Comparison of ENCODE assay signal across 15 cellular contexts in the genomic region with DNA sequence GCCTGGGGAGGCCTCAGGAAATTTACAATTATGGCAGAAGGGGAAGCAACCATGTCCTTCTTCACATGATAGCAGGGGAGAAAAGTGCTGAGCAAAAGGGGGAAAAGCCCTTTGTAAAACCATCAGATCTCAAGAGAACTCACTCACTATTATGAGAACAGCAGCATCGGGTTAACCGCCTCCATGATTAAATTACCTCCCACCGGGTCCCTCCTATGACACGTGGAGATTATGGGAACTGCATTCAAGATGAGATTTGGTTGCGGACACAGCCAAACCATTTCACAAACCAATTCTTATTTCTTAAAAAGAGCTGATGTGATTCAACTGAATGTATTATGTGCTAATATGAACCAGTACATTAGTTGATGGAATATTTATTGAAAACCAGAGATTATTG.
"Had no signal": no experiment of that assay in that cellular context is flagged by ENCODE, and none has a peak within 500 bp of the region (broad histone marks: within the 10 kb centered on the region; RNA-seq: fewer than 3 reads in every experiment).

No MANE protein-coding gene starts in this region.

- H3K27ac ChIP-seq: cardiac muscle cell, colonic mucosa, epithelial cell of prostate, gastrocnemius medialis, lower lobe of right lung, upper lobe of left lung, VCaP had no signal

- H3K27me3 ChIP-seq: cardiac muscle cell, colonic mucosa, gastrocnemius medialis, upper lobe of left lung had no signal

- H3K36me3 ChIP-seq: cardiac muscle cell, colonic mucosa, gastrocnemius medialis, lower lobe of right lung, upper lobe of left lung had no signal

- H3K4me3 Mint-ChIP-seq: activated naive CD4-positive, alpha-beta T cell treated with anti-CD3 and anti-CD28 coated beads for 36 hours; activated T-helper 1 cell treated with anti-CD3 and anti-CD28 coated beads, Interleukin-12 subunit alpha, Interleukin-12 subunit beta, Interleukin-2, Interleukin-4 antibody, amounts not matched to agents 30 ng/mL and 10 ng/mL and 1 ng/mL, durations not matched to agents 14 hours and 24 hours and 36 hours had no signal

- H3K27me3 Mint-ChIP-seq: naive B cell had no signal

- H3K4me3 ChIP-seq: cardiac muscle cell, colonic mucosa, gastrocnemius medialis, lower lobe of right lung, upper lobe of left lung had no signal

- H3K27ac Mint-ChIP-seq: activated naive CD4-positive, alpha-beta T cell treated with anti-CD3 and anti-CD28 coated beads for 36 hours; activated T-helper 1 cell treated with anti-CD3 and anti-CD28 coated beads, Interleukin-12 subunit alpha, Interleukin-12 subunit beta, Interleukin-2, Interleukin-4 antibody, amounts not matched to agents 30 ng/mL and 10 ng/mL and 1 ng/mL, durations not matched to agents 14 hours and 24 hours and 36 hours had no signal

- H3K4me1 ChIP-seq: colonic mucosa, gastrocnemius medialis, lower lobe of right lung had no signal

- H3K9me3 ChIP-seq: colonic mucosa, gastrocnemius medialis, lower lobe of right lung, upper lobe of left lung had no signal

- DNase-seq: activated CD4-positive, alpha-beta T cell treated with anti-CD3 and anti-CD28 coated beads for 4 hours; activated naive CD4-positive, alpha-beta T cell treated with anti-CD3 and anti-CD28 coated beads for 36 hours; colonic mucosa; effector CD4-positive, alpha-beta T cell; gastrocnemius medialis; lower lobe of right lung; midbrain; naive B cell; stimulated activated CD4-positive, alpha-beta T cell treated with anti-CD3 and anti-CD28 coated beads, Interleukin-2, amount 100 ng/mL, for 24 hours; stimulated activated naive CD4-positive, alpha-beta T cell treated with Interleukin-2 at 50 U/mL for 16 hours; upper lobe of left lung had no signal

- H3K9me3 Mint-ChIP-seq: activated naive CD4-positive, alpha-beta T cell treated with anti-CD3 and anti-CD28 coated beads for 36 hours; activated T-helper 1 cell treated with anti-CD3 and anti-CD28 coated beads, Interleukin-12 subunit alpha, Interleukin-12 subunit beta, Interleukin-2, Interleukin-4 antibody, amounts not matched to agents 30 ng/mL and 10 ng/mL and 1 ng/mL, durations not matched to agents 14 hours and 24 hours and 36 hours had no signal
